1 cellular context compared by ENCODE assay signal in genomic region chr16:87878704-87879103, GRCh38.
TF ChIP-seq lines count a peak whose summit lies in the region.

No MANE protein-coding gene starts in this region.

TF ChIP-seq in HepG2, 621 proteins besides CTCF, POLR2A, EP300 and RAD21 (continued from another document):
- TF ChIP-seq, protein P1, sequence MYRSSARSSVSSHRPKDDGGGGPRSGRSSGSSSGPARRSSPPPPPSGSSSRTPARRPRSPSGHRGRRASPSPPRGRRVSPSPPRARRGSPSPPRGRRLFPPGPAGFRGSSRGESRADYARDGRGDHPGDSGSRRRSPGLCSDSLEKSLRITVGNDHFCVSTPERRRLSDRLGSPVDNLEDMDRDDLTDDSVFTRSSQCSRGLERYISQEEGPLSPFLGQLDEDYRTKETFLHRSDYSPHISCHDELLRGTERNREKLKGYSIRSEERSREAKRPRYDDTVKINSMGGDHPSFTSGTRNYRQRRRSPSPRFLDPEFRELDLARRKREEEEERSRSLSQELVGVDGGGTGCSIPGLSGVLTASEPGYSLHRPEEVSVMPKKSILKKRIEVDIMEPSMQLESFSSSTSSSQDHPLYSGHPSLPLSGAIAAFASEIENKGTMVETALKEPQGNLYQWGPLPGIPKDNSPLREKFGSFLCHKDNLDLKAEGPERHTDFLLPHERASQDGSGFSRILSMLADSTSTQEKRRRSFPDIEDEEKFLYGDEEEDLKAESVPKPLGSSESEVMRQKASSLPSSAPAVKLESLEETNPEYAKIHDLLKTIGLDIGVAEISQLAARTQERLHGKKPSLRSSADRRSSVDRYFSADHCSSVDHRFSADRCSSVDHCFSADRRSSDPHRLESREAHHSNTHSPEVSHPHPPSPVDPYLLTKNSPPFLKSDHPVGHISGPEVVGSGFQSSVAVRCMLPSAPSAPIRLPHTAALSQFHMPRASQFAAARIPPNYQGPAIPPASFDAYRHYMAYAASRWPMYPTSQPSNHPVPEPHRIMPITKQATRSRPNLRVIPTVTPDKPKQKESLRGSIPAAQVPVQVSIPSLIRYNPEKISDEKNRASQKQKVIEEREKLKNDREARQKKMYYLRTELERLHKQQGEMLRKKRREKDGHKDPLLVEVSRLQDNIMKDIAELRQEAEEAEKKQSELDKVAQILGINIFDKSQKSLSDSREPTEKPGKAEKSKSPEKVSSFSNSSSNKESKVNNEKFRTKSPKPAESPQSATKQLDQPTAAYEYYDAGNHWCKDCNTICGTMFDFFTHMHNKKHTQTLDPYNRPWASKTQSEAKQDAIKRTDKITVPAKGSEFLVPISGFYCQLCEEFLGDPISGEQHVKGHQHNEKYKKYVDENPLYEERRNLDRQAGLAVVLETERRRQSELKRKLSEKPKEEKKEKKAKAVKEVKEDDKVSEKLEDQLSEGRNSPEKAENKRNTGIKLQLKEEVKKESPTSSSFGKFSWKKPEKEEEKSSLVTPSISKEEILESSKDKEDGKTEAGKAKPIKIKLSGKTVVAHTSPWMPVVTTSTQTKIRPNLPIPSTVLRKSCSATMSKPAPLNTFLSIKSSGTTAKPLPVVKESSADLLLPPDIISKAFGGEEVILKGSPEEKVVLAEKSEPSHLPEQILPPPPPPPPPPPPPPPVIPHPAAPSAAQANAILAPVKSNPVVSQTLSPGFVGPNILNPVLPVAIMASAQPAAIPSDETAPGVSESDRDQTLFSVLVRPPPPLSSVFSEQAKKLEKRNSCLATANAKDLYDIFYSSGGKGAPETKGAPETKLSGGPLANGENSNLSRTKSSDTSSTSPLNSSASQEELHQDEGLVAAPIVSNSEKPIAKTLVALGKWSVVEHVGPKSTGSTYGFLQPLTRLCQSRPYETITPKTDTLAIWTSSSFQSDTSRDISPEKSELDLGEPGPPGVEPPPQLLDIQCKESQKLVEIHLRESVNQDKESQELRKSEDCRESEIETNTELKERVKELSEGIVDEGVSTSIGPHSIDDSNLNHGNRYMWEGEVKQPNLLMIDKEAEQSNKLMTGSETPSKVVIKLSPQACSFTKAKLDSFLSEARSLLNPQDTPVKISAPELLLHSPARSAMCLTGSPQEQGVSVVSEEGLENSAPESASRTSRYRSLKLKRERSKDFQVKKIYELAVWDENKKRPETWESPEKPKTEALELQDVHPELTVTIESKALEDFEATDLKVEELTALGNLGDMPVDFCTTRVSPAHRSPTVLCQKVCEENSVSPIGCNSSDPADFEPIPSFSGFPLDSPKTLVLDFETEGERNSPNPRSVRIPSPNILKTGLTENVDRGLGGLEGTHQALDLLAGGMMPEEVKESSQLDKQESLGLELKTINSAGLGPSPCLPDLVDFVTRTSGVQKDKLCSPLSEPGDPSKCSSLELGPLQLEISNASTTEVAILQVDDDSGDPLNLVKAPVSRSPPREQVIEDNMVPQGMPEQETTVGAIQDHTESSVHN (CRISPR knock-in tag; IDR thresholded peaks at IDR 0.05) = no peak
- TF ChIP-seq ZNF564 (CRISPR knock-in tag; IDR thresholded peaks at IDR 0.05) (no peak), RBM22 (optimal IDR thresholded peaks at IDR 0.05; ENCODE audit: low read length) (no peak), HMG20A (CRISPR knock-in tag; IDR thresholded peaks at IDR 0.05; ENCODE audit: borderline replicate concordance) (no peak), RXRB (CRISPR knock-in tag; IDR thresholded peaks at IDR 0.05; ENCODE audit: borderline replicate concordance) (peak; percentile 70; the same call in 1 of the 2 replicates), ZNF30 (CRISPR knock-in tag; IDR thresholded peaks at IDR 0.05) (no peak), ZEB1 (IDR thresholded peaks at IDR 0.05; ENCODE audit: insufficient replicate concordance, low read depth) (peak; percentile 73), LRRFIP1 (CRISPR knock-in tag; conservative IDR thresholded peaks at IDR 0.05) (no peak), SKI (IDR thresholded peaks at IDR 0.05; ENCODE audit: partially characterized antibody) (no peak), ZNF781 (CRISPR knock-in tag; IDR thresholded peaks at IDR 0.05; ENCODE audit: borderline replicate concordance, not compliant biosample characterization) (no peak), PHB2 (IDR thresholded peaks at IDR 0.05; ENCODE audit: partially characterized antibody) (no peak), ZNF713 (CRISPR knock-in tag; IDR thresholded peaks at IDR 0.05) (no peak), ZFX (CRISPR knock-in tag; IDR thresholded peaks at IDR 0.05; ENCODE audit: low read depth) (peak; percentile 20; the same call in 1 of the 2 replicates), GTF2F1 (IDR thresholded peaks at IDR 0.05; ENCODE audit: low read length) (no peak), YEATS2 (CRISPR knock-in tag; IDR thresholded peaks at IDR 0.05; ENCODE audit: borderline replicate concordance) (no peak), ZFY (CRISPR knock-in tag; IDR thresholded peaks at IDR 0.05) (0 out of 2 replicates have a peak, but pooled peaks have one; percentile 20), ZNF546 (CRISPR knock-in tag; conservative IDR thresholded peaks at IDR 0.05) (no peak), IRF9 (CRISPR knock-in tag; IDR thresholded peaks at IDR 0.05; ENCODE audit: borderline replicate concordance) (no peak), SRY (CRISPR knock-in tag; IDR thresholded peaks at IDR 0.05) (no peak), AFF4 (CRISPR knock-in tag; IDR thresholded peaks at IDR 0.05) (no peak), ZNF550 (CRISPR knock-in tag; IDR thresholded peaks at IDR 0.05; ENCODE audit: borderline replicate concordance) (no peak), ZNF160 (CRISPR knock-in tag; IDR thresholded peaks at IDR 0.05) (no peak), ZBTB8A (CRISPR knock-in tag; IDR thresholded peaks at IDR 0.05; ENCODE audit: borderline replicate concordance, low read depth) (no peak), ZNF678 (CRISPR knock-in tag; IDR thresholded peaks at IDR 0.05) (no peak), TRIM22 (IDR thresholded peaks at IDR 0.05) (no peak), ZNF143 (CRISPR knock-in tag; IDR thresholded peaks at IDR 0.05) (no peak), CHD2 (IDR thresholded peaks at IDR 0.05; ENCODE audit: low read depth, low read length) (no peak), PRPF4 (IDR thresholded peaks at IDR 0.05; ENCODE audit: low read depth, low read length, poor library complexity, severe bottlenecking) (no peak), MAZ (IDR thresholded peaks at IDR 0.05; ENCODE audit: borderline replicate concordance, low read depth, low read length) (no peak), MAZ (CRISPR knock-in tag; IDR thresholded peaks at IDR 0.05; ENCODE audit: low read depth) (no peak), KAT8 (CRISPR knock-in tag; IDR thresholded peaks at IDR 0.05) (no peak), BCL6 (CRISPR knock-in tag; IDR thresholded peaks at IDR 0.05) (0 out of 2 replicates have a peak, but pooled peaks have one; percentile 17), HOXA7 (CRISPR knock-in tag; IDR thresholded peaks at IDR 0.05) (no peak), XBP1 (CRISPR knock-in tag; IDR thresholded peaks at IDR 0.05) (no peak), HNRNPL (IDR thresholded peaks at IDR 0.05; ENCODE audit: low read depth, low read length) (0 out of 2 replicates have a peak, but pooled peaks have one; percentile 39), KLF9 (CRISPR knock-in tag; IDR thresholded peaks at IDR 0.05; ENCODE audit: low read depth) (no peak)
- TF ChIP-seq, protein P2, sequence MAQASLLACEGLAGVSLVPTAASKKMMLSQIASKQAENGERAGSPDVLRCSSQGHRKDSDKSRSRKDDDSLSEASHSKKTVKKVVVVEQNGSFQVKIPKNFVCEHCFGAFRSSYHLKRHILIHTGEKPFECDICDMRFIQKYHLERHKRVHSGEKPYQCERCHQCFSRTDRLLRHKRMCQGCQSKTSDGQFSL (CRISPR knock-in tag; IDR thresholded peaks at IDR 0.05) = no peak
- TF ChIP-seq, protein P3, sequence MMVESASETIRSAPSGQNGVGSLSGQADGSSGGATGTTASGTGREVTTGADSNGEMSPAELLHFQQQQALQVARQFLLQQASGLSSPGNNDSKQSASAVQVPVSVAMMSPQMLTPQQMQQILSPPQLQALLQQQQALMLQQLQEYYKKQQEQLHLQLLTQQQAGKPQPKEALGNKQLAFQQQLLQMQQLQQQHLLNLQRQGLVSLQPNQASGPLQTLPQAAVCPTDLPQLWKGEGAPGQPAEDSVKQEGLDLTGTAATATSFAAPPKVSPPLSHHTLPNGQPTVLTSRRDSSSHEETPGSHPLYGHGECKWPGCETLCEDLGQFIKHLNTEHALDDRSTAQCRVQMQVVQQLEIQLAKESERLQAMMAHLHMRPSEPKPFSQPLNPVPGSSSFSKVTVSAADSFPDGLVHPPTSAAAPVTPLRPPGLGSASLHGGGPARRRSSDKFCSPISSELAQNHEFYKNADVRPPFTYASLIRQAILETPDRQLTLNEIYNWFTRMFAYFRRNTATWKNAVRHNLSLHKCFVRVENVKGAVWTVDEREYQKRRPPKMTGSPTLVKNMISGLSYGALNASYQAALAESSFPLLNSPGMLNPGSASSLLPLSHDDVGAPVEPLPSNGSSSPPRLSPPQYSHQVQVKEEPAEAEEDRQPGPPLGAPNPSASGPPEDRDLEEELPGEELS (CRISPR knock-in tag; IDR thresholded peaks at IDR 0.05) = 0 out of 2 replicates have a peak, but pooled peaks have one; percentile 20
- TF ChIP-seq, protein P4, sequence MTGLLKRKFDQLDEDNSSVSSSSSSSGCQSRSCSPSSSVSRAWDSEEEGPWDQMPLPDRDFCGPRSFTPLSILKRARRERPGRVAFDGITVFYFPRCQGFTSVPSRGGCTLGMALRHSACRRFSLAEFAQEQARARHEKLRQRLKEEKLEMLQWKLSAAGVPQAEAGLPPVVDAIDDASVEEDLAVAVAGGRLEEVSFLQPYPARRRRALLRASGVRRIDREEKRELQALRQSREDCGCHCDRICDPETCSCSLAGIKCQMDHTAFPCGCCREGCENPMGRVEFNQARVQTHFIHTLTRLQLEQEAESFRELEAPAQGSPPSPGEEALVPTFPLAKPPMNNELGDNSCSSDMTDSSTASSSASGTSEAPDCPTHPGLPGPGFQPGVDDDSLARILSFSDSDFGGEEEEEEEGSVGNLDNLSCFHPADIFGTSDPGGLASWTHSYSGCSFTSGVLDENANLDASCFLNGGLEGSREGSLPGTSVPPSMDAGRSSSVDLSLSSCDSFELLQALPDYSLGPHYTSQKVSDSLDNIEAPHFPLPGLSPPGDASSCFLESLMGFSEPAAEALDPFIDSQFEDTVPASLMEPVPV (CRISPR knock-in tag; IDR thresholded peaks at IDR 0.05) = no peak
